Comparison of ENCODE assay signal across 18 cellular contexts in genomic region chr2:206277503-206277902, GRCh38.
"Had no signal": no experiment of that assay in that cellular context is flagged by ENCODE, and none has a peak within 500 bp of the region (broad histone marks: within the 10 kb centered on the region; RNA-seq: fewer than 3 reads in every experiment).

No MANE protein-coding gene starts in this region.

- H3K4me3 Mint-ChIP-seq: activated B cell treated with CpG ODN at 0.5 μM for 24 hours; activated CD4-positive, alpha-beta T cell treated with anti-CD3 and anti-CD28 coated beads for 36 hours; activated naive CD4-positive, alpha-beta T cell treated with anti-CD3 and anti-CD28 coated beads for 36 hours; activated naive CD8-positive, alpha-beta T cell treated with anti-CD3 and anti-CD28 coated beads, Interleukin-2, amount 10 ng/mL, durations not matched to agents 7 days and 5 days had no signal

- H3K9me3 Mint-ChIP-seq: activated naive CD4-positive, alpha-beta T cell treated with anti-CD3 and anti-CD28 coated beads for 36 hours; activated naive CD8-positive, alpha-beta T cell treated with anti-CD3 and anti-CD28 coated beads, Interleukin-2, amount 10 ng/mL, durations not matched to agents 7 days and 5 days had no signal

- H3K27ac Mint-ChIP-seq: activated B cell treated with CpG ODN at 0.5 μM for 24 hours; activated CD4-positive, alpha-beta T cell treated with anti-CD3 and anti-CD28 coated beads for 36 hours; activated naive CD4-positive, alpha-beta T cell treated with anti-CD3 and anti-CD28 coated beads for 36 hours; activated naive CD8-positive, alpha-beta T cell treated with anti-CD3 and anti-CD28 coated beads, Interleukin-2, amount 10 ng/mL, durations not matched to agents 7 days and 5 days; endodermal cell had no signal

- H3K4me3 ChIP-seq: gastroesophageal sphincter, upper lobe of right lung had no signal

- DNase-seq: activated B cell treated with CpG ODN at 0.5 μM for 24 hours; activated CD4-positive, alpha-beta T cell treated with anti-CD3 and anti-CD28 coated beads for 36 hours; activated CD4-positive, alpha-beta T cell treated with anti-CD3 and anti-CD28 coated beads, Interleukin-2, amount 50 U/mL, for 48 hours; activated effector memory CD4-positive, alpha-beta T cell treated with Interleukin-2 at 50 U/mL for 16 hours; activated naive CD4-positive, alpha-beta T cell treated with anti-CD3 and anti-CD28 coated beads for 36 hours; activated naive CD8-positive, alpha-beta T cell treated with anti-CD3 and anti-CD28 coated beads, Interleukin-2, amount 10 ng/mL, durations not matched to agents 7 days and 5 days; activated T-cell treated with anti-CD3 and anti-CD28 coated beads, Interleukin-2, amount 50 U/mL, for 48 hours; amygdala; endodermal cell; heart left ventricle; left colon; mesenchymal stem cell; stimulated activated CD4-positive, alpha-beta T cell treated with anti-CD3 and anti-CD28 coated beads, Interleukin-4, amount 100 ng/mL, for 1 hour; stimulated activated naive CD8-positive, alpha-beta T cell treated with anti-CD3 and anti-CD28 coated beads, Interleukin-15, Interleukin-2, amounts not matched to agents 100 U/mL and 50 U/mL, for 24 hours; T1000; upper lobe of right lung had no signal

- ATAC-seq: activated CD4-positive, alpha-beta T cell treated with anti-CD3 and anti-CD28 coated beads for 36 hours; gastroesophageal sphincter; heart left ventricle; left colon; SK-N-SH treated with all-trans-retinoic acid at 6 μM for 48 hours; stimulated activated naive CD8-positive, alpha-beta T cell treated with anti-CD3 and anti-CD28 coated beads, Interleukin-15, Interleukin-2, amounts not matched to agents 100 U/mL and 50 U/mL, for 24 hours; upper lobe of right lung had no signal

- H3K36me3 ChIP-seq: upper lobe of right lung had no signal
